Comparison of ENCODE assay signal across 18 cellular contexts in the genomic region with DNA sequence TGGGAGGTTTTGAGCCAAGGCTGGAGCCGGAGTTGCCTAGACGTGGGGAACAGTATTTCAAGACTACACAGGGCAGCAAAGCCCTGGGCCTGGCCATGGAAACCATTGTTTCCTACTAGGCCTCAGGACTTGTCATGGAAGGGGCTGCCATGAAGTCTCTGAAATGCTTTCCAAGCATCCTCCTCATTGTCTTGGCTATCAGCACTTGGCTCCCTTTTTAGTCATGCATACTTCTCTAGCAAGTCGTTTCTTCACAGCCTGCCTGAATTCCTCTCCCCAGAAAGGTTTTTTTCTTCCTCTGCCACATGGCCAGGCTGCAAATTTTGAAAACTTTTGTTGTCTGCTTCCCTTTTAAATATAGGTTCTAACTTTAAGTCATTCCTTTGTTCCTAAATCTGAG.
"Had no signal": no experiment of that assay in that cellular context is flagged by ENCODE, and none has a peak within 500 bp of the region (broad histone marks: within the 10 kb centered on the region; RNA-seq: fewer than 3 reads in every experiment).

No MANE protein-coding gene starts in this region.

- H3K27me3 ChIP-seq: dorsolateral prefrontal cortex, gastrocnemius medialis, heart right ventricle, right atrium auricular region had no signal

- H3K27ac ChIP-seq: dorsolateral prefrontal cortex, gastrocnemius medialis, heart right ventricle, left ventricle myocardium inferior, right atrium auricular region had no signal

- H3K4me1 ChIP-seq: gastrocnemius medialis, heart right ventricle, left ventricle myocardium inferior, right atrium auricular region had no signal

- ATAC-seq: esophagus mucosa, gastrocnemius medialis, heart right ventricle, left cardiac atrium had no signal

- H3K4me3 Mint-ChIP-seq: naive B cell, nephron had no signal

- DNase-seq: cortex of kidney; dorsolateral prefrontal cortex; effector CD8-positive, alpha-beta T cell; gastrocnemius medialis; heart right ventricle; kidney; left cardiac atrium; left ventricle myocardium inferior; mesenchymal stem cell; naive B cell; small intestine; stimulated activated CD4-positive, alpha-beta T cell treated with anti-CD3 and anti-CD28 coated beads, Interleukin-2, amount 100 ng/mL, for 48 hours; stimulated activated naive CD4-positive, alpha-beta T cell treated with Interleukin-2 at 50 U/mL for 16 hours; trophoblast cell had no signal

- H3K4me1 Mint-ChIP-seq: naive B cell, nephron had no signal

- H3K36me3 ChIP-seq: gastrocnemius medialis, heart right ventricle, left ventricle myocardium inferior, right atrium auricular region had no signal

- H3K27ac Mint-ChIP-seq: naive B cell, nephron had no signal

- H3K9me3 ChIP-seq: gastrocnemius medialis, right atrium auricular region had no signal

- H3K36me3 Mint-ChIP-seq: naive B cell had no signal

- H3K4me3 ChIP-seq: dorsolateral prefrontal cortex, gastrocnemius medialis, heart right ventricle, left ventricle myocardium inferior, lung, right atrium auricular region had no signal
